In genomic region chr12:108606492-108606891, GRCh38 we compare ENCODE assay signal across 3 cellular contexts.
TF ChIP-seq lines count a peak whose summit lies in the region.

No MANE protein-coding gene starts in this region.

TF ChIP-seq in SK-N-SH, 30 proteins besides CTCF, POLR2A, EP300 and RAD21 (continues in another document):
- TF ChIP-seq FOXM1 (IDR thresholded peaks at IDR 0.05; ENCODE audit: low read depth) (no peak), POLR2AphosphoS5 (IDR thresholded peaks at IDR 0.05; ENCODE audit: low read depth, low read length) (no peak), SMC3 (IDR thresholded peaks at IDR 0.05; ENCODE audit: low read depth, low read length) (no peak), RXRA (IDR thresholded peaks at IDR 0.05; ENCODE audit: borderline replicate concordance, low read depth) (no peak), EZH2phosphoT487 (IDR thresholded peaks at IDR 0.05; ENCODE audit: borderline replicate concordance, low read depth) (no peak), RCOR1 (IDR thresholded peaks at IDR 0.05; ENCODE audit: low read length) (peak; percentile 35; the same call in 1 of the 2 replicates), NFIC (IDR thresholded peaks at IDR 0.05; ENCODE audit: borderline replicate concordance) (no peak), FOXJ3 (CRISPR knock-in tag; IDR thresholded peaks at IDR 0.05) (0 out of 2 replicates have a peak, but pooled peaks have one; percentile 27), SIN3A (IDR thresholded peaks at IDR 0.05; ENCODE audit: borderline replicate concordance, low read depth, low read length) (no peak), MAX (IDR thresholded peaks at IDR 0.05; ENCODE audit: low read depth) (no peak), TAF1 (IDR thresholded peaks at IDR 0.05; ENCODE audit: borderline replicate concordance, low read depth, low read length) (no peak), FOSL2 (IDR thresholded peaks at IDR 0.05; ENCODE audit: borderline replicate concordance, low read depth) (no peak), RFX5 (IDR thresholded peaks at IDR 0.05; ENCODE audit: low read length) (no peak), MXI1 (IDR thresholded peaks at IDR 0.05; ENCODE audit: low read depth, low read length) (peak; percentile 82; the same call in 1 of the 2 replicates), JUND (IDR thresholded peaks at IDR 0.05) (no peak)
- TF ChIP-seq, protein P1, sequence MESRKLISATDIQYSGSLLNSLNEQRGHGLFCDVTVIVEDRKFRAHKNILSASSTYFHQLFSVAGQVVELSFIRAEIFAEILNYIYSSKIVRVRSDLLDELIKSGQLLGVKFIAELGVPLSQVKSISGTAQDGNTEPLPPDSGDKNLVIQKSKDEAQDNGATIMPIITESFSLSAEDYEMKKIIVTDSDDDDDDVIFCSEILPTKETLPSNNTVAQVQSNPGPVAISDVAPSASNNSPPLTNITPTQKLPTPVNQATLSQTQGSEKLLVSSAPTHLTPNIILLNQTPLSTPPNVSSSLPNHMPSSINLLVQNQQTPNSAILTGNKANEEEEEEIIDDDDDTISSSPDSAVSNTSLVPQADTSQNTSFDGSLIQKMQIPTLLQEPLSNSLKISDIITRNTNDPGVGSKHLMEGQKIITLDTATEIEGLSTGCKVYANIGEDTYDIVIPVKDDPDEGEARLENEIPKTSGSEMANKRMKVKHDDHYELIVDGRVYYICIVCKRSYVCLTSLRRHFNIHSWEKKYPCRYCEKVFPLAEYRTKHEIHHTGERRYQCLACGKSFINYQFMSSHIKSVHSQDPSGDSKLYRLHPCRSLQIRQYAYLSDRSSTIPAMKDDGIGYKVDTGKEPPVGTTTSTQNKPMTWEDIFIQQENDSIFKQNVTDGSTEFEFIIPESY (IDR thresholded peaks at IDR 0.05; ENCODE audit: borderline replicate concordance, low read depth), result no peak
- TF ChIP-seq, protein P2, sequence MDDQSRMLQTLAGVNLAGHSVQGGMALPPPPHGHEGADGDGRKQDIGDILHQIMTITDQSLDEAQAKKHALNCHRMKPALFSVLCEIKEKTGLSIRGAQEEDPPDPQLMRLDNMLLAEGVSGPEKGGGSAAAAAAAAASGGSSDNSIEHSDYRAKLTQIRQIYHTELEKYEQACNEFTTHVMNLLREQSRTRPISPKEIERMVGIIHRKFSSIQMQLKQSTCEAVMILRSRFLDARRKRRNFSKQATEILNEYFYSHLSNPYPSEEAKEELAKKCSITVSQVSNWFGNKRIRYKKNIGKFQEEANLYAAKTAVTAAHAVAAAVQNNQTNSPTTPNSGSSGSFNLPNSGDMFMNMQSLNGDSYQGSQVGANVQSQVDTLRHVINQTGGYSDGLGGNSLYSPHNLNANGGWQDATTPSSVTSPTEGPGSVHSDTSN (IDR thresholded peaks at IDR 0.05), result no peak
- TF ChIP-seq, protein P3, sequence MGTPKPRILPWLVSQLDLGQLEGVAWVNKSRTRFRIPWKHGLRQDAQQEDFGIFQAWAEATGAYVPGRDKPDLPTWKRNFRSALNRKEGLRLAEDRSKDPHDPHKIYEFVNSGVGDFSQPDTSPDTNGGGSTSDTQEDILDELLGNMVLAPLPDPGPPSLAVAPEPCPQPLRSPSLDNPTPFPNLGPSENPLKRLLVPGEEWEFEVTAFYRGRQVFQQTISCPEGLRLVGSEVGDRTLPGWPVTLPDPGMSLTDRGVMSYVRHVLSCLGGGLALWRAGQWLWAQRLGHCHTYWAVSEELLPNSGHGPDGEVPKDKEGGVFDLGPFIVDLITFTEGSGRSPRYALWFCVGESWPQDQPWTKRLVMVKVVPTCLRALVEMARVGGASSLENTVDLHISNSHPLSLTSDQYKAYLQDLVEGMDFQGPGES (IDR thresholded peaks at IDR 0.05; ENCODE audit: low read depth, low read length), result no peak

TF ChIP-seq in SK-N-SH treated with all-trans-retinoic acid at 6 μM for 48 hours, 23 proteins besides CTCF, POLR2A, EP300 and RAD21 (continues in another document):
- TF ChIP-seq ZNF70 (CRISPR knock-in tag; IDR thresholded peaks at IDR 0.05) (no peak), ARNTL (CRISPR knock-in tag; IDR thresholded peaks at IDR 0.05; ENCODE audit: borderline replicate concordance, low read depth) (no peak), RARB (CRISPR knock-in tag; IDR thresholded peaks at IDR 0.05) (no peak), SNAI2 (CRISPR knock-in tag; IDR thresholded peaks at IDR 0.05) (no peak), CSRNP3 (CRISPR knock-in tag; IDR thresholded peaks at IDR 0.05) (no peak), BACH2 (CRISPR knock-in tag; IDR thresholded peaks at IDR 0.05; ENCODE audit: borderline replicate concordance) (no peak), ISL1 (CRISPR knock-in tag; IDR thresholded peaks at IDR 0.05) (no peak), CSDC2 (CRISPR knock-in tag; IDR thresholded peaks at IDR 0.05) (no peak), ZFP3 (CRISPR knock-in tag; IDR thresholded peaks at IDR 0.05) (no peak), ZC3H10 (CRISPR knock-in tag; IDR thresholded peaks at IDR 0.05) (no peak), TSHZ2 (CRISPR knock-in tag; IDR thresholded peaks at IDR 0.05) (no peak), CREB5 (CRISPR knock-in tag; IDR thresholded peaks at IDR 0.05; ENCODE audit: low read depth) (no peak), ZNF8 (CRISPR knock-in tag; IDR thresholded peaks at IDR 0.05) (no peak), OSR1 (CRISPR knock-in tag; IDR thresholded peaks at IDR 0.05) (no peak)

TF ChIP-seq in GM23338, 12 proteins besides CTCF, POLR2A, EP300 and RAD21:
- no peak for TF ChIP-seq NANOG (IDR thresholded peaks at IDR 0.05; ENCODE audit: borderline replicate concordance)
- TF ChIP-seq EZH2 (IDR thresholded peaks at IDR 0.05; ENCODE audit: low read depth, unreplicated experiment), result no peak
- TF ChIP-seq, protein P4, sequence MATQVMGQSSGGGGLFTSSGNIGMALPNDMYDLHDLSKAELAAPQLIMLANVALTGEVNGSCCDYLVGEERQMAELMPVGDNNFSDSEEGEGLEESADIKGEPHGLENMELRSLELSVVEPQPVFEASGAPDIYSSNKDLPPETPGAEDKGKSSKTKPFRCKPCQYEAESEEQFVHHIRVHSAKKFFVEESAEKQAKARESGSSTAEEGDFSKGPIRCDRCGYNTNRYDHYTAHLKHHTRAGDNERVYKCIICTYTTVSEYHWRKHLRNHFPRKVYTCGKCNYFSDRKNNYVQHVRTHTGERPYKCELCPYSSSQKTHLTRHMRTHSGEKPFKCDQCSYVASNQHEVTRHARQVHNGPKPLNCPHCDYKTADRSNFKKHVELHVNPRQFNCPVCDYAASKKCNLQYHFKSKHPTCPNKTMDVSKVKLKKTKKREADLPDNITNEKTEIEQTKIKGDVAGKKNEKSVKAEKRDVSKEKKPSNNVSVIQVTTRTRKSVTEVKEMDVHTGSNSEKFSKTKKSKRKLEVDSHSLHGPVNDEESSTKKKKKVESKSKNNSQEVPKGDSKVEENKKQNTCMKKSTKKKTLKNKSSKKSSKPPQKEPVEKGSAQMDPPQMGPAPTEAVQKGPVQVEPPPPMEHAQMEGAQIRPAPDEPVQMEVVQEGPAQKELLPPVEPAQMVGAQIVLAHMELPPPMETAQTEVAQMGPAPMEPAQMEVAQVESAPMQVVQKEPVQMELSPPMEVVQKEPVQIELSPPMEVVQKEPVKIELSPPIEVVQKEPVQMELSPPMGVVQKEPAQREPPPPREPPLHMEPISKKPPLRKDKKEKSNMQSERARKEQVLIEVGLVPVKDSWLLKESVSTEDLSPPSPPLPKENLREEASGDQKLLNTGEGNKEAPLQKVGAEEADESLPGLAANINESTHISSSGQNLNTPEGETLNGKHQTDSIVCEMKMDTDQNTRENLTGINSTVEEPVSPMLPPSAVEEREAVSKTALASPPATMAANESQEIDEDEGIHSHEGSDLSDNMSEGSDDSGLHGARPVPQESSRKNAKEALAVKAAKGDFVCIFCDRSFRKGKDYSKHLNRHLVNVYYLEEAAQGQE (IDR thresholded peaks at IDR 0.05; ENCODE audit: unreplicated experiment), result no peak
- no peak for TF ChIP-seq ZNF114 (CRISPR knock-in tag; IDR thresholded peaks at IDR 0.05)
- TF ChIP-seq EZH2phosphoT487 (IDR thresholded peaks at IDR 0.05; ENCODE audit: unreplicated experiment), result no peak
- TF ChIP-seq, protein P5, sequence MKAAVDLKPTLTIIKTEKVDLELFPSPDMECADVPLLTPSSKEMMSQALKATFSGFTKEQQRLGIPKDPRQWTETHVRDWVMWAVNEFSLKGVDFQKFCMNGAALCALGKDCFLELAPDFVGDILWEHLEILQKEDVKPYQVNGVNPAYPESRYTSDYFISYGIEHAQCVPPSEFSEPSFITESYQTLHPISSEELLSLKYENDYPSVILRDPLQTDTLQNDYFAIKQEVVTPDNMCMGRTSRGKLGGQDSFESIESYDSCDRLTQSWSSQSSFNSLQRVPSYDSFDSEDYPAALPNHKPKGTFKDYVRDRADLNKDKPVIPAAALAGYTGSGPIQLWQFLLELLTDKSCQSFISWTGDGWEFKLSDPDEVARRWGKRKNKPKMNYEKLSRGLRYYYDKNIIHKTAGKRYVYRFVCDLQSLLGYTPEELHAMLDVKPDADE (IDR thresholded peaks at IDR 0.05), result no peak
- TF ChIP-seq, protein P6, sequence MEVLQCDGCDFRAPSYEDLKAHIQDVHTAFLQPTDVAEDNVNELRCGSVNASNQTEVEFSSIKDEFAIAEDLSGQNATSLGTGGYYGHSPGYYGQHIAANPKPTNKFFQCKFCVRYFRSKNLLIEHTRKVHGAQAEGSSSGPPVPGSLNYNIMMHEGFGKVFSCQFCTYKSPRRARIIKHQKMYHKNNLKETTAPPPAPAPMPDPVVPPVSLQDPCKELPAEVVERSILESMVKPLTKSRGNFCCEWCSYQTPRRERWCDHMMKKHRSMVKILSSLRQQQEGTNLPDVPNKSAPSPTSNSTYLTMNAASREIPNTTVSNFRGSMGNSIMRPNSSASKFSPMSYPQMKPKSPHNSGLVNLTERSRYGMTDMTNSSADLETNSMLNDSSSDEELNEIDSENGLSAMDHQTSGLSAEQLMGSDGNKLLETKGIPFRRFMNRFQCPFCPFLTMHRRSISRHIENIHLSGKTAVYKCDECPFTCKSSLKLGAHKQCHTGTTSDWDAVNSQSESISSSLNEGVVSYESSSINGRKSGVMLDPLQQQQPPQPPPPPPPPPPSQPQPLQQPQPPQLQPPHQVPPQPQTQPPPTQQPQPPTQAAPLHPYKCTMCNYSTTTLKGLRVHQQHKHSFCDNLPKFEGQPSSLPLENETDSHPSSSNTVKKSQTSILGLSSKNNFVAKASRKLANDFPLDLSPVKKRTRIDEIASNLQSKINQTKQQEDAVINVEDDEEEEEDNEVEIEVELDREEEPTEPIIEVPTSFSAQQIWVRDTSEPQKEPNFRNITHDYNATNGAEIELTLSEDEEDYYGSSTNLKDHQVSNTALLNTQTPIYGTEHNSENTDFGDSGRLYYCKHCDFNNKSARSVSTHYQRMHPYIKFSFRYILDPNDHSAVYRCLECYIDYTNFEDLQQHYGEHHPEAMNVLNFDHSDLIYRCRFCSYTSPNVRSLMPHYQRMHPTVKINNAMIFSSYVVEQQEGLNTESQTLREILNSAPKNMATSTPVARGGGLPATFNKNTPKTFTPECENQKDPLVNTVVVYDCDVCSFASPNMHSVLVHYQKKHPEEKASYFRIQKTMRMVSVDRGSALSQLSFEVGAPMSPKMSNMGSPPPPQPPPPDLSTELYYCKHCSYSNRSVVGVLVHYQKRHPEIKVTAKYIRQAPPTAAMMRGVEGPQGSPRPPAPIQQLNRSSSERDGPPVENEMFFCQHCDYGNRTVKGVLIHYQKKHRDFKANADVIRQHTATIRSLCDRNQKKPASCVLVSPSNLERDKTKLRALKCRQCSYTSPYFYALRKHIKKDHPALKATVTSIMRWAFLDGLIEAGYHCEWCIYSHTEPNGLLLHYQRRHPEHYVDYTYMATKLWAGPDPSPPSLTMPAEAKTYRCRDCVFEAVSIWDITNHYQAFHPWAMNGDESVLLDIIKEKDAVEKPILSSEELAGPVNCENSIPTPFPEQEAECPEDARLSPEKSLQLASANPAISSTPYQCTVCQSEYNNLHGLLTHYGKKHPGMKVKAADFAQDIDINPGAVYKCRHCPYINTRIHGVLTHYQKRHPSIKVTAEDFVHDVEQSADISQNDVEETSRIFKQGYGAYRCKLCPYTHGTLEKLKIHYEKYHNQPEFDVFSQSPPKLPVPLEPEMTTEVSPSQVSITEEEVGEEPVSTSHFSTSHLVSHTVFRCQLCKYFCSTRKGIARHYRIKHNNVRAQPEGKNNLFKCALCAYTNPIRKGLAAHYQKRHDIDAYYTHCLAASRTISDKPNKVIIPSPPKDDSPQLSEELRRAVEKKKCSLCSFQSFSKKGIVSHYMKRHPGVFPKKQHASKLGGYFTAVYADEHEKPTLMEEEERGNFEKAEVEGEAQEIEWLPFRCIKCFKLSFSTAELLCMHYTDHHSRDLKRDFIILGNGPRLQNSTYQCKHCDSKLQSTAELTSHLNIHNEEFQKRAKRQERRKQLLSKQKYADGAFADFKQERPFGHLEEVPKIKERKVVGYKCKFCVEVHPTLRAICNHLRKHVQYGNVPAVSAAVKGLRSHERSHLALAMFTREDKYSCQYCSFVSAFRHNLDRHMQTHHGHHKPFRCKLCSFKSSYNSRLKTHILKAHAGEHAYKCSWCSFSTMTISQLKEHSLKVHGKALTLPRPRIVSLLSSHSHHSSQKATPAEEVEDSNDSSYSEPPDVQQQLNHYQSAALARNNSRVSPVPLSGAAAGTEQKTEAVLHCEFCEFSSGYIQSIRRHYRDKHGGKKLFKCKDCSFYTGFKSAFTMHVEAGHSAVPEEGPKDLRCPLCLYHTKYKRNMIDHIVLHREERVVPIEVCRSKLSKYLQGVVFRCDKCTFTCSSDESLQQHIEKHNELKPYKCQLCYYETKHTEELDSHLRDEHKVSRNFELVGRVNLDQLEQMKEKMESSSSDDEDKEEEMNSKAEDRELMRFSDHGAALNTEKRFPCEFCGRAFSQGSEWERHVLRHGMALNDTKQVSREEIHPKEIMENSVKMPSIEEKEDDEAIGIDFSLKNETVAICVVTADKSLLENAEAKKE (CRISPR knock-in tag; IDR thresholded peaks at IDR 0.05), result no peak
- no peak for TF ChIP-seq CREB1 (CRISPR knock-in tag; IDR thresholded peaks at IDR 0.05; ENCODE audit: low read depth)
- no peak for TF ChIP-seq JUNB (IDR thresholded peaks at IDR 0.05; ENCODE audit: unreplicated experiment)
- TF ChIP-seq ZNF331 (CRISPR knock-in tag; IDR thresholded peaks at IDR 0.05; ENCODE audit: low read depth), result no peak
- TF ChIP-seq STAT1 (IDR thresholded peaks at IDR 0.05; ENCODE audit: unreplicated experiment), result no peak
- no peak for TF ChIP-seq POLR2AphosphoS5 (IDR thresholded peaks at IDR 0.05; ENCODE audit: low read depth)
